In genomic region chr11:4643682-4644081, GRCh38 we compare ENCODE assay signal across 18 cellular contexts. TPM values are rescaled to one million over a fixed set of nuclear protein-coding genes. Genes with fewer than 3 reads are reported as not detected.
A peak's percentile ranks its signal among the peaks of the same experiment; 100 is the strongest.
DNase-seq lines count a peak whose midpoint lies in the region; ATAC-seq, FAIRE-seq and TF ChIP-seq lines count a peak whose summit lies in the region.
"Had no signal": no experiment of that assay in that cellular context is flagged by ENCODE, and none has a peak within 500 bp of the region (broad histone marks: within the 10 kb centered on the region; RNA-seq: fewer than 3 reads in every experiment).

A gene with protein sequence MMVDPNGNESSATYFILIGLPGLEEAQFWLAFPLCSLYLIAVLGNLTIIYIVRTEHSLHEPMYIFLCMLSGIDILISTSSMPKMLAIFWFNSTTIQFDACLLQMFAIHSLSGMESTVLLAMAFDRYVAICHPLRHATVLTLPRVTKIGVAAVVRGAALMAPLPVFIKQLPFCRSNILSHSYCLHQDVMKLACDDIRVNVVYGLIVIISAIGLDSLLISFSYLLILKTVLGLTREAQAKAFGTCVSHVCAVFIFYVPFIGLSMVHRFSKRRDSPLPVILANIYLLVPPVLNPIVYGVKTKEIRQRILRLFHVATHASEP (plus strand): TSS chr11:4643982. CDS start chr11:4652527, 8,545 bp downstream.

- no peak within 1 kb of the TSS for H2BK20ac ChIP-seq in IMR-90 (ENCODE audit: low read depth, low read length)

- H2BK120ac ChIP-seq in IMR-90 (ENCODE audit: low read depth, low read length), result no peak within 1 kb of the TSS

- H3K23ac ChIP-seq in IMR-90 (ENCODE audit: low read depth, low read length), result no peak within 1 kb of the TSS

- H3K4me3 Mint-ChIP-seq in astrocyte (ENCODE audit: unreplicated experiment), result no peak within 1 kb of the TSS
- H3K4me3 Mint-ChIP-seq: CD4-positive, alpha-beta T cell; H9; IgD-negative memory B cell had no signal

- peaks cover 10% of the 10 kb centered on the region for H3K4me1 Mint-ChIP-seq in astrocyte (ENCODE audit: low read depth, unreplicated experiment)
- H3K4me1 Mint-ChIP-seq: IgD-negative memory B cell had no signal

- no TSS peak for BruUV-seq in IMR-90 (replicated peaks; lab: Mats Ljungman, UMichigan)

- H3K56ac ChIP-seq in IMR-90 (ENCODE audit: extremely low read depth, insufficient read depth, low read length), result no peak within 1 kb of the TSS

- H4K20me1 ChIP-seq in IMR-90 (ENCODE audit: insufficient read depth, low read length) (no peaks in the 10 kb centered on the region), astrocyte (ENCODE audit: insufficient read depth, low read length) (no peaks in the 10 kb centered on the region)

- H3K4me2 ChIP-seq in IMR-90 (ENCODE audit: low read depth, low read length) (no peak within 1 kb of the TSS), astrocyte (ENCODE audit: low read length) (no peak within 1 kb of the TSS)

- no peaks in the 10 kb centered on the region for H3K36me3 Mint-ChIP-seq in astrocyte (ENCODE audit: low read depth, unreplicated experiment)

- H3K4me3 ChIP-seq in IMR-90 (ENCODE audit: insufficient read depth, low read depth, low read length) (no peak within 1 kb of the TSS), astrocyte (ENCODE audit: insufficient read depth, low read depth, low read length) (no peak within 1 kb of the TSS), gastrocnemius medialis (peak within 1 kb of the TSS in 3 of 4 donors; percentile 10 to 44 (median 31))

- no peak within 1 kb of the TSS for H3K9ac ChIP-seq in IMR-90 (ENCODE audit: low read depth, low read length)
- no peak within 1 kb of the TSS for H3K9ac ChIP-seq in astrocyte (ENCODE audit: low read length)

- POLR2A ChIA-PET in IMR-90 (lab: Charles Lee; ENCODE audit: unreplicated experiment), result no interaction called here

- no peak for FAIRE-seq in astrocyte (lab: Jason Lieb, UNC)

- no peaks in the 10 kb centered on the region for H3K4me1 ChIP-seq in IMR-90 (ENCODE audit: control insufficient read depth, insufficient read depth, low read length)
- no peaks in the 10 kb centered on the region for H3K4me1 ChIP-seq in astrocyte (ENCODE audit: insufficient read depth, low read length)
- peaks cover 15% of the 10 kb centered on the region in 2 donors for H3K4me1 ChIP-seq in gastrocnemius medialis

- no peak within 1 kb of the TSS for H2AK5ac ChIP-seq in IMR-90 (ENCODE audit: low read depth, low read length)

- H3K9me3 Mint-ChIP-seq in astrocyte (ENCODE audit: unreplicated experiment), result no peaks in the 10 kb centered on the region
- H3K9me3 Mint-ChIP-seq: CD4-positive, alpha-beta T cell; H9 had no signal

- H3K4ac ChIP-seq in IMR-90 (ENCODE audit: low read depth, low read length), result no peak within 1 kb of the TSS

- dilution Hi-C loops in IMR-90 (cut with HindIII; ENCODE audit: low sequenced_read_pairs, unreplicated experiment), result no loop called here

- H2AK9ac ChIP-seq in IMR-90 (replicated peaks; ENCODE audit: low read depth, low read length, poor library complexity), result peak within 1 kb of the TSS; percentile 78

- H2BK5ac ChIP-seq in IMR-90 (ENCODE audit: low read depth, low read length, poor library complexity, severe bottlenecking), result no peak within 1 kb of the TSS

- H3K36me3 ChIP-seq in IMR-90 (ENCODE audit: control insufficient read depth, insufficient read depth, low read length), result no peaks in the 10 kb centered on the region
- no peaks in the 10 kb centered on the region for H3K36me3 ChIP-seq in astrocyte (ENCODE audit: insufficient read depth, low read length)
- no peaks in the 10 kb centered on the region for H3K36me3 ChIP-seq in gastrocnemius medialis

- H3K79me2 ChIP-seq in astrocyte (ENCODE audit: insufficient read depth, low read length), result no peaks in the 10 kb centered on the region

- no peak within 1 kb of the TSS for H3K27ac ChIP-seq in IMR-90 (ENCODE audit: insufficient read depth, low read length)
- H3K27ac ChIP-seq in astrocyte (ENCODE audit: low read depth, low read length), result no peak within 1 kb of the TSS
- H3K27ac ChIP-seq in gastrocnemius medialis, result peak within 1 kb of the TSS in 3 of 4 donors; percentile 41 to 59 (median 56)

- peak within 1 kb of the TSS; percentile 3 for H3K27ac Mint-ChIP-seq in astrocyte (ENCODE audit: unreplicated experiment)
- H3K27ac Mint-ChIP-seq: CD4-positive, alpha-beta T cell; H9; IgD-negative memory B cell had no signal

- CTCF ChIA-PET in IMR-90 (lab: Yijun Ruan, JAX), result no interaction called here

- H3K9me1 ChIP-seq in IMR-90 (ENCODE audit: insufficient read depth, low read length), result no peaks in the 10 kb centered on the region

- ATAC-seq in IMR-90 (ENCODE audit: low read depth) (no peak), gastrocnemius medialis (no peak), GM18505 (IDR thresholded peaks at IDR 0.05; ENCODE audit: unreplicated experiment) (no peak)

- no peak for TF ChIP-seq CTCF in IMR-90 (conservative IDR thresholded peaks at IDR 0.05; ENCODE audit: low read depth, low read length)
- no peak for TF ChIP-seq CTCF in astrocyte (IDR thresholded peaks at IDR 0.05; ENCODE audit: insufficient read depth, low read depth, low read length)
- no peak for TF ChIP-seq CTCF in gastrocnemius medialis (IDR thresholded peaks at IDR 0.05 in 4 of 5, conservative IDR thresholded peaks at IDR 0.05 in 1 of 5)

- no peak within 1 kb of the TSS; the same call in 1 of the 2 replicates for H3K14ac ChIP-seq in IMR-90 (replicated peaks; ENCODE audit: low read depth, low read length)

- no peak within 1 kb of the TSS for H4K8ac ChIP-seq in IMR-90 (ENCODE audit: low read depth in 2 of 2, low read length in 2 of 2)

- H3K27me3 ChIP-seq in IMR-90 (ENCODE audit: control insufficient read depth, insufficient read depth, low read length) (no peaks in the 10 kb centered on the region), astrocyte (ENCODE audit: insufficient read depth, low read length) (no peaks in the 10 kb centered on the region), gastrocnemius medialis (no peaks in the 10 kb centered on the region)

- no peak within 1 kb of the TSS for H4K91ac ChIP-seq in IMR-90 (ENCODE audit: insufficient read depth, low read depth, low read length)

- H2BK15ac ChIP-seq in IMR-90 (ENCODE audit: low read depth, low read length), result no peak within 1 kb of the TSS

- in situ Hi-C loops in IMR-90 (cut with MboI; ENCODE audit: low sequenced_read_pairs) (no loop called here), gastrocnemius medialis (cut with MboI; ENCODE audit: low sequenced_read_pairs in 4 of 4) (loop anchor here in 2 of 4 donors (25.0 kb wide), 3 partner anchors 344 to 1169 kb away; partner anchors contain the start of genes OR51L1 (in 1 of the 2) and OR52N2 (in 1 of the 2))

- TF ChIP-seq POLR2A in IMR-90 (IDR thresholded peaks at IDR 0.05; ENCODE audit: low read depth, low read length) (no peak), gastrocnemius medialis (IDR thresholded peaks at IDR 0.05) (no peak), GM18505 (IDR thresholded peaks at IDR 0.05; ENCODE audit: borderline replicate concordance, extremely low read depth, insufficient read depth, insufficient read length) (no peak)

- WGBS in IMR-90 (ENCODE audit: extremely low coverage in 2 of 2, insufficient read length in 1 of 2), 2 experiments, result 60% methylated on average over 1 of the region's 3 CpGs; no CpG with 5 or more reads in 1 of the 2 experiments

- H3K79me1 ChIP-seq in IMR-90 (ENCODE audit: low read depth in 1 of 2, low read length in 2 of 2), result no peaks in the 10 kb centered on the region

- H4K5ac ChIP-seq in IMR-90 (ENCODE audit: low read depth, low read length), result no peak within 1 kb of the TSS

- H2AFZ ChIP-seq in IMR-90 (replicated peaks; ENCODE audit: low read length, poor library complexity) (no peak within 1 kb of the TSS), astrocyte (ENCODE audit: low read depth, low read length) (no peak within 1 kb of the TSS)

- TF ChIP-seq RAD21 in IMR-90 (IDR thresholded peaks at IDR 0.05; ENCODE audit: low read length), result no peak

- H3K9me3 ChIP-seq in IMR-90 (ENCODE audit: control insufficient read depth, insufficient read depth, low read length), result no peaks in the 10 kb centered on the region
- H3K9me3 ChIP-seq in astrocyte (ENCODE audit: insufficient read depth, low read depth, low read length), result no peaks in the 10 kb centered on the region
- no peaks in the 10 kb centered on the region for H3K9me3 ChIP-seq in gastrocnemius medialis

- H3K18ac ChIP-seq in IMR-90 (ENCODE audit: low read depth, low read length), result no peak within 1 kb of the TSS

- intact Hi-C loops in IMR-90 (cut with micrococcal nuclease), result no loop called here
- intact Hi-C loops in gastrocnemius medialis (cut with DNase I; ENCODE audit: low total_unique reads), result no loop called here

- DNase-seq in IMR-90 (no peak), astrocyte (ENCODE audit: low read depth) (no peak), left kidney (ENCODE audit: low read depth, low spot score) (peak; percentile 11), gastrocnemius medialis (no peak), nucleus accumbens (lab: John Stamatoyannopoulos, UW) (no peak)
- DNase-seq in central memory CD4-positive, alpha-beta T cell, result no peak
- DNase-seq: CD4-positive, alpha-beta T cell; H9; MV-4-11; NCI-H1417; NCI-H187 treated with DMSO at 0.1 percent for 48 hours; NCI-H526 treated with DMSO at 0.1 percent for 48 hours; OCI-M1 had no signal

- peaks cover 3% of the 10 kb centered on the region for H3K27me3 Mint-ChIP-seq in astrocyte (ENCODE audit: low read depth, unreplicated experiment)

TF ChIP-seq in IMR-90, 13 proteins besides CTCF, POLR2A, EP300 and RAD21:
- TF ChIP-seq BHLHE40 (IDR thresholded peaks at IDR 0.05; ENCODE audit: low read depth, low read length), result no peak
- TF ChIP-seq SMC3 (IDR thresholded peaks at IDR 0.05; ENCODE audit: low read depth, low read length), result no peak
- TF ChIP-seq RFX5 (IDR thresholded peaks at IDR 0.05; ENCODE audit: low read depth, low read length), result no peak
- TF ChIP-seq NFE2L2 (IDR thresholded peaks at IDR 0.05; ENCODE audit: low read depth, low read length), result no peak

RNA-seq across cellular contexts. Expression of the gene that starts here (rescaled TPM):
- total RNA-seq in IMR-90 (2012; rRNA removed), result not detected in 2 replicates
- polyA plus RNA-seq in IMR-90 (2012; rRNA removed), result 0.02 TPM in 1 of 2 replicates, not detected in the other
- 0.02 TPM in 1 of 2 replicates, not detected in the other for polyA plus RNA-seq in IMR-90 (2012; cell fraction: cytosol; rRNA removed)
- polyA plus RNA-seq in IMR-90 (2012; cell fraction: nucleus; rRNA removed; ENCODE audit: low replicate concordance), result 0.01 TPM in 2 replicates
- total RNA-seq in astrocyte, result not detected in 2 replicates
- 1 to 10 TPM in 1 of 4 donors, under 1 TPM in 3; 0.12 to 1.2 (median 0.25) TPM for total RNA-seq in gastrocnemius medialis
- total RNA-seq: CD4-positive, alpha-beta T cell; H9; HT1080; LHCN-M2; RPMI7951 had no signal
- polyA plus RNA-seq: IgD-negative memory B cell had no signal

Comparison
In these comparisons a context has a peak if more than half of its experiments do, and no peak if none do; other contexts are left out.
1. H3K27ac ChIP-seq: peak in gastrocnemius medialis (3 of 4); none in IMR-90 (single experiment) and astrocyte (single experiment).
2. H3K4me3 ChIP-seq: peak in gastrocnemius medialis (3 of 4); none in IMR-90 (single experiment) and astrocyte (single experiment).